Comparison of ENCODE assay signal across 13 cellular contexts in the genomic region with DNA sequence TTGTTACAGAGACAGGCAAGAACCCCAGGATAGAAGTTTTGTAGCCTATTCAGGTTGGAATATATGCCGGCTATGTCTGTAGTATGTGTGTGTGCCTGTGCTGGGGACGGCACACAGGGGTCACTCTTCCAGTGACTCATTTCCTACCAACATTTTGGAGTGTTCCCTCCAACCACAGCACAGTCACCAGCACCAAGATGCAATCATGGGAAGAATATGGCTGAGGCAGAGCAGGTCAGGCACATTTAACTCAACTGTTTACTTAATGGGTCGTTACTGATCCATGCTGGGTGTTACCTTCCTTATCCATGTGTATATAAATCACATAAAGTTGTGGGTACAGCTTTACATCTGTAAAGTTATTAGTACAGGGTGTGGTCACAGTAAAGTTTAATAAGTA.
DNase-seq lines count a peak whose midpoint lies in the region; ATAC-seq and TF ChIP-seq lines count a peak whose summit lies in the region.
"Had no signal": no experiment of that assay in that cellular context is flagged by ENCODE, and none has a peak within 500 bp of the region (broad histone marks: within the 10 kb centered on the region; RNA-seq: fewer than 3 reads in every experiment).

No MANE protein-coding gene starts in this region.

- DNase-seq in M059J (ENCODE audit: low read depth) (peak; percentile 86), cardiac fibroblast (ENCODE audit: low read depth in 2 of 2) (peak; percentile 51 to 81), neural crest cell (ENCODE audit: low read depth, low spot score) (no peak), GM19240 (ENCODE audit: insufficient read length, low spot score) (no peak), left lobe of liver (ENCODE audit: low spot score) (no peak), type B pancreatic cell (ENCODE audit: extremely low spot score, unreplicated experiment) (no peak)
- DNase-seq: activated T-cell treated with anti-CD3 and anti-CD28 coated beads, Interleukin-2, amount 50 U/mL, for 24 hours; CD8-positive, alpha-beta memory T cell; H7; immature natural killer cell had no signal

- peak overlapping the region; percentile 66; the same call in 1 of the 2 replicates for H3K27ac ChIP-seq in C4-2B

- H3K4me1 Mint-ChIP-seq in neural crest cell (peaks cover 20% of the 10 kb centered on the region), type B pancreatic cell (ENCODE audit: unreplicated experiment) (peaks cover 4% of the 10 kb centered on the region)
- H3K4me1 Mint-ChIP-seq: CD8-positive, alpha-beta memory T cell; immature natural killer cell had no signal

- H3K36me3 Mint-ChIP-seq in neural crest cell (ENCODE audit: low read depth) (no peaks in the 10 kb centered on the region), type B pancreatic cell (no peaks in the 10 kb centered on the region)
- H3K36me3 Mint-ChIP-seq: CD8-positive, alpha-beta memory T cell had no signal

- H3K9me3 Mint-ChIP-seq in neural crest cell (peaks cover 3% of the 10 kb centered on the region), type B pancreatic cell (no peaks in the 10 kb centered on the region)

- TF ChIP-seq CTCF in C4-2B (conservative IDR thresholded peaks at IDR 0.05) (no peak; the same call in 1 of the 2 replicates), cardiac fibroblast (IDR thresholded peaks at IDR 0.05; ENCODE audit: low read depth, low read length) (peak; percentile 9), neural crest cell (conservative IDR thresholded peaks at IDR 0.05) (no peak), type B pancreatic cell (conservative IDR thresholded peaks at IDR 0.05) (no peak)

- peak overlapping the region; percentile 40 for H3K27ac Mint-ChIP-seq in neural crest cell (ENCODE audit: unreplicated experiment)
- no peak overlapping the region for H3K27ac Mint-ChIP-seq in type B pancreatic cell
- H3K27ac Mint-ChIP-seq: activated T-cell treated with anti-CD3 and anti-CD28 coated beads, Interleukin-2, amount 50 U/mL, for 24 hours; CD8-positive, alpha-beta memory T cell; immature natural killer cell; natural killer cell treated with Interleukin-12 subunit alpha and Interleukin-12 subunit beta and Interleukin-15 and Interleukin-18, amount 100 ng/mL, for 72 hours had no signal

- H3K27me3 Mint-ChIP-seq in neural crest cell (ENCODE audit: low read depth) (no peaks in the 10 kb centered on the region), type B pancreatic cell (no peaks in the 10 kb centered on the region)
- H3K27me3 Mint-ChIP-seq: activated T-cell treated with anti-CD3 and anti-CD28 coated beads, Interleukin-2, amount 50 U/mL, for 24 hours; CD8-positive, alpha-beta memory T cell; natural killer cell treated with Interleukin-12 subunit alpha and Interleukin-12 subunit beta and Interleukin-15 and Interleukin-18, amount 100 ng/mL, for 72 hours had no signal

- H3K4me3 Mint-ChIP-seq in neural crest cell = no peak overlapping the region
- no peak overlapping the region for H3K4me3 Mint-ChIP-seq in type B pancreatic cell
- H3K4me3 Mint-ChIP-seq: activated T-cell treated with anti-CD3 and anti-CD28 coated beads, Interleukin-2, amount 50 U/mL, for 24 hours; CD8-positive, alpha-beta memory T cell; immature natural killer cell; natural killer cell treated with Interleukin-12 subunit alpha and Interleukin-12 subunit beta and Interleukin-15 and Interleukin-18, amount 100 ng/mL, for 72 hours had no signal

- no peak for ATAC-seq in HG03442 (IDR thresholded peaks at IDR 0.05; ENCODE audit: unreplicated experiment)
- no peak for ATAC-seq in left lobe of liver
- ATAC-seq: natural killer cell treated with Interleukin-12 subunit alpha and Interleukin-12 subunit beta and Interleukin-15 and Interleukin-18, amount 100 ng/mL, for 72 hours had no signal

- no peak overlapping the region for H3K4me3 ChIP-seq in cardiac fibroblast (replicated peaks in 1 of 2; ENCODE audit: low read depth in 2 of 2, low read length in 2 of 2)

Comparison
In these comparisons a context has a peak if more than half of its experiments do, and no peak if none do; other contexts are left out.
1. DNase-seq: peak in M059J (single experiment) and cardiac fibroblast (2 of 2); none in neural crest cell (single experiment), GM19240 (single experiment), left lobe of liver (single experiment) and type B pancreatic cell (single experiment).